In genomic region chr10:62648941-62649340, GRCh38 we compare ENCODE assay signal across 22 cellular contexts.
DNase-seq lines count a peak whose midpoint lies in the region; ATAC-seq and TF ChIP-seq lines count a peak whose summit lies in the region.
"Had no signal": no experiment of that assay in that cellular context is flagged by ENCODE, and none has a peak within 500 bp of the region (broad histone marks: within the 10 kb centered on the region; RNA-seq: fewer than 3 reads in every experiment).

No MANE protein-coding gene starts in this region.

- no peak for TF ChIP-seq EP300 in esophagus muscularis mucosa (IDR thresholded peaks at IDR 0.05)

- TF ChIP-seq CTCF in natural killer cell (IDR thresholded peaks at IDR 0.05), result no peak
- TF ChIP-seq CTCF in esophagus muscularis mucosa (IDR thresholded peaks at IDR 0.05), result no peak

- WGBS in esophagus muscularis mucosa, result 44% methylated on average over 1 of the region's 1 CpG

- no peak overlapping the region for H3K27ac ChIP-seq in esophagus muscularis mucosa (replicated peaks in 1 of 4)
- H3K27ac ChIP-seq: HL-60 had no signal

- peaks cover 20 to 21% of the 10 kb centered on the region in 2 donors for H3K4me1 Mint-ChIP-seq in natural killer cell treated with Interleukin-12 subunit alpha and Interleukin-12 subunit beta and Interleukin-15 and Interleukin-18, amount 100 ng/mL, for 72 hours (ENCODE audit: low read depth in 2 of 2)
- peaks cover 20 to 24% of the 10 kb centered on the region in 2 donors for H3K4me1 Mint-ChIP-seq in natural killer cell
- H3K4me1 Mint-ChIP-seq in dendritic cell treated with granulocyte-macrophage colony-stimulating factor and Interleukin-4, amounts not matched to agents 40 ng/mL and 50 ng/mL, for 4 days (ENCODE audit: low read depth), result peaks cover 69% of the 10 kb centered on the region

- DNase-seq in natural killer cell treated with Interleukin-12 subunit alpha and Interleukin-12 subunit beta and Interleukin-15 and Interleukin-18, amount 100 ng/mL, for 72 hours (ENCODE audit: low spot score), result no peak
- DNase-seq in natural killer cell (no peak), NOMO-1 treated with DMSO at 0.1 percent for 48 hours (lab: John Stamatoyannopoulos, UW; ENCODE audit: unreplicated experiment) (peak; percentile 21), esophagus muscularis mucosa (ENCODE audit: extremely low spot score) (no peak)
- DNase-seq: BE2C; Calu3; CD8-positive, alpha-beta T cell; EL; HCEC 1CT; IMR-90; MM.1S; NCI-H1694 treated with DMSO at 0.1 percent for 48 hours; NCI-H2227 treated with DMSO at 0.1 percent for 48 hours; NCI-H510A treated with DMSO at 0.1 percent for 48 hours; NCI-H774; SW 1271 had no signal

- H3K4me3 ChIP-seq in esophagus muscularis mucosa, result no peak overlapping the region
- H3K4me3 ChIP-seq: GM23338 had no signal

- H3K9me3 Mint-ChIP-seq in natural killer cell treated with Interleukin-12 subunit alpha and Interleukin-12 subunit beta and Interleukin-15 and Interleukin-18, amount 100 ng/mL, for 72 hours, result no peaks in the 10 kb centered on the region
- H3K9me3 Mint-ChIP-seq in natural killer cell, result no peaks in the 10 kb centered on the region
- no peaks in the 10 kb centered on the region for H3K9me3 Mint-ChIP-seq in dendritic cell treated with granulocyte-macrophage colony-stimulating factor and Interleukin-4, amounts not matched to agents 40 ng/mL and 50 ng/mL, for 4 days
- H3K9me3 Mint-ChIP-seq: CD8-positive, alpha-beta T cell; GM23338 had no signal

- no peaks in the 10 kb centered on the region for H3K9me3 ChIP-seq in esophagus muscularis mucosa
- H3K9me3 ChIP-seq: BE2C had no signal

- H3K36me3 ChIP-seq in esophagus muscularis mucosa, result no peaks in the 10 kb centered on the region
- H3K36me3 ChIP-seq: BE2C had no signal

- TF ChIP-seq POLR2A in esophagus muscularis mucosa (IDR thresholded peaks at IDR 0.05; ENCODE audit: low read depth), result no peak

- no peaks in the 10 kb centered on the region for H3K27me3 Mint-ChIP-seq in natural killer cell treated with Interleukin-12 subunit alpha and Interleukin-12 subunit beta and Interleukin-15 and Interleukin-18, amount 100 ng/mL, for 72 hours
- no peaks in the 10 kb centered on the region for H3K27me3 Mint-ChIP-seq in natural killer cell (ENCODE audit: low read depth in 2 of 2)
- H3K27me3 Mint-ChIP-seq in dendritic cell treated with granulocyte-macrophage colony-stimulating factor and Interleukin-4, amounts not matched to agents 40 ng/mL and 50 ng/mL, for 4 days, result no peaks in the 10 kb centered on the region

- peak overlapping the region in 1 of 2 donors; percentile 49 for H3K27ac Mint-ChIP-seq in natural killer cell treated with Interleukin-12 subunit alpha and Interleukin-12 subunit beta and Interleukin-15 and Interleukin-18, amount 100 ng/mL, for 72 hours
- H3K27ac Mint-ChIP-seq in natural killer cell, result no peak overlapping the region
- peak overlapping the region; percentile 79 for H3K27ac Mint-ChIP-seq in dendritic cell treated with granulocyte-macrophage colony-stimulating factor and Interleukin-4, amounts not matched to agents 40 ng/mL and 50 ng/mL, for 4 days
- H3K27ac Mint-ChIP-seq: CD8-positive, alpha-beta T cell; GM23338 had no signal

- ATAC-seq in natural killer cell treated with Interleukin-12 subunit alpha and Interleukin-12 subunit beta and Interleukin-15 and Interleukin-18, amount 100 ng/mL, for 72 hours, result no peak
- ATAC-seq in natural killer cell, result no peak
- ATAC-seq in HG03457 (IDR thresholded peaks at IDR 0.05; ENCODE audit: unreplicated experiment), result no peak
- no peak for ATAC-seq in HG03354 (IDR thresholded peaks at IDR 0.05; ENCODE audit: poor library complexity, severe bottlenecking, unreplicated experiment)
- ATAC-seq: CD8-positive, alpha-beta T cell; GM23338; Right ventricle myocardium inferior had no signal

- no peaks in the 10 kb centered on the region for H3K36me3 Mint-ChIP-seq in natural killer cell treated with Interleukin-12 subunit alpha and Interleukin-12 subunit beta and Interleukin-15 and Interleukin-18, amount 100 ng/mL, for 72 hours
- H3K36me3 Mint-ChIP-seq in natural killer cell, result no peaks in the 10 kb centered on the region
- no peaks in the 10 kb centered on the region for H3K36me3 Mint-ChIP-seq in dendritic cell treated with granulocyte-macrophage colony-stimulating factor and Interleukin-4, amounts not matched to agents 40 ng/mL and 50 ng/mL, for 4 days (ENCODE audit: low read depth)
- H3K36me3 Mint-ChIP-seq: CD8-positive, alpha-beta T cell had no signal

- H3K4me3 Mint-ChIP-seq in natural killer cell treated with Interleukin-12 subunit alpha and Interleukin-12 subunit beta and Interleukin-15 and Interleukin-18, amount 100 ng/mL, for 72 hours, result peak overlapping the region; percentile 44
- no peak overlapping the region for H3K4me3 Mint-ChIP-seq in natural killer cell
- H3K4me3 Mint-ChIP-seq in dendritic cell treated with granulocyte-macrophage colony-stimulating factor and Interleukin-4, amounts not matched to agents 40 ng/mL and 50 ng/mL, for 4 days, result no peak overlapping the region
- H3K4me3 Mint-ChIP-seq: CD8-positive, alpha-beta T cell; GM23338 had no signal

- no peaks in the 10 kb centered on the region for H3K27me3 ChIP-seq in esophagus muscularis mucosa

- no peaks in the 10 kb centered on the region for H3K4me1 ChIP-seq in esophagus muscularis mucosa
- H3K4me1 ChIP-seq: BE2C had no signal

- intact Hi-C loops in natural killer cell (cut with micrococcal nuclease) (no loop called here), esophagus muscularis mucosa (cut with DNase I) (no loop called here)
- intact Hi-C loops in dendritic cell treated with granulocyte-macrophage colony-stimulating factor and Interleukin-4, amounts not matched to agents 40 ng/mL and 50 ng/mL, for 4 days (cut with micrococcal nuclease), result loop anchor here (10.0 kb wide), 1 partner anchor 46 kb away; no protein-coding TSS in a partner anchor
